In the genomic region with DNA sequence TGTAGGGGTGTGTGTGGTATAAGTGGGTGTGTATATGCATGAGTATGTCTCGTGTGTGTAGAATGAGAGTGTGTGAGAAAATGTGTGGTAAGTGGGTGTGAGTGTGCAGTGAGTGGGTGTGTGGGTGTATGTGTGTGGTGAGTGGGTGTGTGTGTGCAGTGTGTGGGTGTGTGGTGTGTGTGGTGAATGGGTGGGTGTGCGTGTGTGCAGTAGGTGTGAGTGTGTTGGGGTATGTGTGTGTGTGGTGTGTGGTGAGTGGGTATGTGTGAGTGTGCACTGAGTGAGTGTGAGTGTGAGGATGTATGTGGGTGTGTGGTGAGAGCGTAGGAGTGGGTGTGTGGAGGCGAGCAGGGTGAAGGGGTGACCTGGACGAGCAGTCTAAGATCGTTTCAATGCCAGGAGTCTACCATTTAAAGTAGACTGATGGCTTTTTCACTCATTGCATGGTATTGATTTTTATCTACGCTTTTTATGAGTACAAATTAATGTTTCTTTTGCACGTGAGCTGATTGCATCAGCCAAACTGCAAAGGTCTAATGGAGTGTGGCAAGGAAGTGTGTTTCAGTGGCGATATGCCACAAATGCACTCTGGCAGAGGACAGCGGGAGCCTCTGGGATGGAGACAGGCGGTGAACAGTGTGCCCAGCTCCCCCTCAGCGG, we compare ENCODE assay signal across 1 cellular context.
TF ChIP-seq lines count a peak whose summit lies in the region.

No MANE protein-coding gene starts in this region.

TF ChIP-seq in HEK293, 187 proteins besides CTCF, POLR2A, EP300 and RAD21 (continued from another document and continues in another):
- TF ChIP-seq ZBTB6 (tag by site-specific recombination; IDR thresholded peaks at IDR 0.05) (no peak), ZNF391 (tag by site-specific recombination; IDR thresholded peaks at IDR 0.05; ENCODE audit: borderline replicate concordance, low read depth) (no peak), RBAK (tag by site-specific recombination; IDR thresholded peaks at IDR 0.05) (no peak), ZNF501 (tag by site-specific recombination; IDR thresholded peaks at IDR 0.05) (peak; percentile 66), ZNF791 (tag by site-specific recombination; IDR thresholded peaks at IDR 0.05) (no peak; the same call in 1 of the 2 replicates), ZNF426 (tag by site-specific recombination; IDR thresholded peaks at IDR 0.05) (no peak), ZNF571 (tag by site-specific recombination; IDR thresholded peaks at IDR 0.05) (peak; percentile 96), YY1 (tag by site-specific recombination; IDR thresholded peaks at IDR 0.05) (peak; percentile 13; the same call in 1 of the 2 replicates), GLI4 (tag by site-specific recombination; IDR thresholded peaks at IDR 0.05) (no peak; the same call in 1 of the 2 replicates), ZNF585B (tag by site-specific recombination; IDR thresholded peaks at IDR 0.05) (no peak), ZNF530 (tag by site-specific recombination; IDR thresholded peaks at IDR 0.05; ENCODE audit: low read depth) (0 out of 2 replicates have a peak, but pooled peaks have one; percentile 5), ZNF629 (tag by site-specific recombination; IDR thresholded peaks at IDR 0.05) (no peak), TSHZ1 (tag by site-specific recombination; IDR thresholded peaks at IDR 0.05; ENCODE audit: borderline replicate concordance) (no peak), ZNF48 (tag by site-specific recombination; IDR thresholded peaks at IDR 0.05) (no peak), ZSCAN30 (tag by site-specific recombination; IDR thresholded peaks at IDR 0.05) (0 out of 2 replicates have a peak, but pooled peaks have one; percentile 43), ZNF777 (tag by site-specific recombination; IDR thresholded peaks at IDR 0.05; ENCODE audit: borderline replicate concordance) (no peak), ZFP3 (tag by site-specific recombination; IDR thresholded peaks at IDR 0.05; ENCODE audit: low read depth) (no peak), ZNF394 (tag by site-specific recombination; IDR thresholded peaks at IDR 0.05; ENCODE audit: borderline replicate concordance) (no peak), ZBTB1 (tag by site-specific recombination; IDR thresholded peaks at IDR 0.05) (no peak), SCRT2 (tag by site-specific recombination; IDR thresholded peaks at IDR 0.05) (no peak), ZNF610 (tag by site-specific recombination; IDR thresholded peaks at IDR 0.05; ENCODE audit: borderline replicate concordance) (0 out of 2 replicates have a peak, but pooled peaks have one; percentile 31), OSR2 (tag by site-specific recombination; IDR thresholded peaks at IDR 0.05) (peak; percentile 36), ZNF169 (tag by site-specific recombination; IDR thresholded peaks at IDR 0.05) (no peak), ZNF211 (tag by site-specific recombination; IDR thresholded peaks at IDR 0.05; ENCODE audit: low read depth) (peak; percentile 51; the same call in 1 of the 2 replicates), ZNF514 (tag by site-specific recombination; IDR thresholded peaks at IDR 0.05) (peak; percentile 51; the same call in 1 of the 2 replicates), KLF8 (tag by site-specific recombination; IDR thresholded peaks at IDR 0.05) (no peak), ZNF341 (tag by site-specific recombination; IDR thresholded peaks at IDR 0.05; ENCODE audit: low read depth) (no peak), SETDB1 (IDR thresholded peaks at IDR 0.05; ENCODE audit: insufficient read length, low read length) (no peak), ZNF366 (tag by site-specific recombination; conservative IDR thresholded peaks at IDR 0.05) (no peak), ZNF560 (tag by site-specific recombination; IDR thresholded peaks at IDR 0.05; ENCODE audit: borderline replicate concordance) (no peak), ZNF843 (tag by site-specific recombination; IDR thresholded peaks at IDR 0.05) (peak; percentile 69), SP3 (tag by site-specific recombination; IDR thresholded peaks at IDR 0.05) (no peak), PRDM10 (tag by site-specific recombination; IDR thresholded peaks at IDR 0.05) (peak; percentile 81), SALL2 (tag by site-specific recombination; IDR thresholded peaks at IDR 0.05; ENCODE audit: borderline replicate concordance) (peak; percentile 83; the same call in 1 of the 2 replicates), FEZF1 (tag by site-specific recombination; IDR thresholded peaks at IDR 0.05) (peak; percentile 87), TCF7L2 (IDR thresholded peaks at IDR 0.05; ENCODE audit: borderline replicate concordance, low read depth, low read length) (no peak), ZNF133 (tag by site-specific recombination; IDR thresholded peaks at IDR 0.05) (0 out of 2 replicates have a peak, but pooled peaks have one; percentile 27), KLF16 (tag by site-specific recombination; IDR thresholded peaks at IDR 0.05) (peak; percentile 88), ZBTB48 (tag by site-specific recombination; IDR thresholded peaks at IDR 0.05) (no peak), KLF17 (tag by site-specific recombination; IDR thresholded peaks at IDR 0.05) (no peak), ZNF155 (tag by site-specific recombination; IDR thresholded peaks at IDR 0.05) (0 out of 2 replicates have a peak, but pooled peaks have one; percentile 81), ZSCAN5A (tag by site-specific recombination; IDR thresholded peaks at IDR 0.05) (no peak)
- TF ChIP-seq, protein P1, sequence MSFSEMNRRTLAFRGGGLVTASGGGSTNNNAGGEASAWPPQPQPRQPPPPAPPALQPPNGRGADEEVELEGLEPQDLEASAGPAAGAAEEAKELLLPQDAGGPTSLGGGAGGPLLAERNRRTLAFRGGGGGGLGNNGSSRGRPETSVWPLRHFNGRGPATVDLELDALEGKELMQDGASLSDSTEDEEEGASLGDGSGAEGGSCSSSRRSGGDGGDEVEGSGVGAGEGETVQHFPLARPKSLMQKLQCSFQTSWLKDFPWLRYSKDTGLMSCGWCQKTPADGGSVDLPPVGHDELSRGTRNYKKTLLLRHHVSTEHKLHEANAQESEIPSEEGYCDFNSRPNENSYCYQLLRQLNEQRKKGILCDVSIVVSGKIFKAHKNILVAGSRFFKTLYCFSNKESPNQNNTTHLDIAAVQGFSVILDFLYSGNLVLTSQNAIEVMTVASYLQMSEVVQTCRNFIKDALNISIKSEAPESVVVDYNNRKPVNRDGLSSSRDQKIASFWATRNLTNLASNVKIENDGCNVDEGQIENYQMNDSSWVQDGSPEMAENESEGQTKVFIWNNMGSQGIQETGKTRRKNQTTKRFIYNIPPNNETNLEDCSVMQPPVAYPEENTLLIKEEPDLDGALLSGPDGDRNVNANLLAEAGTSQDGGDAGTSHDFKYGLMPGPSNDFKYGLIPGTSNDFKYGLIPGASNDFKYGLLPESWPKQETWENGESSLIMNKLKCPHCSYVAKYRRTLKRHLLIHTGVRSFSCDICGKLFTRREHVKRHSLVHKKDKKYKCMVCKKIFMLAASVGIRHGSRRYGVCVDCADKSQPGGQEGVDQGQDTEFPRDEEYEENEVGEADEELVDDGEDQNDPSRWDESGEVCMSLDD (tag by site-specific recombination; IDR thresholded peaks at IDR 0.05): peak; percentile 71
- TF ChIP-seq, protein P2, sequence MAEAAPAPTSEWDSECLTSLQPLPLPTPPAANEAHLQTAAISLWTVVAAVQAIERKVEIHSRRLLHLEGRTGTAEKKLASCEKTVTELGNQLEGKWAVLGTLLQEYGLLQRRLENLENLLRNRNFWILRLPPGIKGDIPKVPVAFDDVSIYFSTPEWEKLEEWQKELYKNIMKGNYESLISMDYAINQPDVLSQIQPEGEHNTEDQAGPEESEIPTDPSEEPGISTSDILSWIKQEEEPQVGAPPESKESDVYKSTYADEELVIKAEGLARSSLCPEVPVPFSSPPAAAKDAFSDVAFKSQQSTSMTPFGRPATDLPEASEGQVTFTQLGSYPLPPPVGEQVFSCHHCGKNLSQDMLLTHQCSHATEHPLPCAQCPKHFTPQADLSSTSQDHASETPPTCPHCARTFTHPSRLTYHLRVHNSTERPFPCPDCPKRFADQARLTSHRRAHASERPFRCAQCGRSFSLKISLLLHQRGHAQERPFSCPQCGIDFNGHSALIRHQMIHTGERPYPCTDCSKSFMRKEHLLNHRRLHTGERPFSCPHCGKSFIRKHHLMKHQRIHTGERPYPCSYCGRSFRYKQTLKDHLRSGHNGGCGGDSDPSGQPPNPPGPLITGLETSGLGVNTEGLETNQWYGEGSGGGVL (tag by site-specific recombination; IDR thresholded peaks at IDR 0.05): peak; percentile 88
